In genomic region chr2:239425496-239426098, GRCh38 we compare ENCODE assay signal across 20 cellular contexts.
"Had no signal": no experiment of that assay in that cellular context is flagged by ENCODE, and none has a peak within 500 bp of the region (broad histone marks: within the 10 kb centered on the region; RNA-seq: fewer than 3 reads in every experiment).

No MANE protein-coding gene starts in this region.

- H2AFZ ChIP-seq: hepatocyte had no signal

- H3K79me2 ChIP-seq: hepatocyte had no signal

- H3K4me3 ChIP-seq: ascending aorta, hepatocyte, right lobe of liver, smooth muscle cell, stomach, thoracic aorta, upper lobe of right lung had no signal

- H3K4me1 ChIP-seq: ascending aorta, right lobe of liver, stomach, upper lobe of right lung had no signal

- H3K27ac ChIP-seq: ascending aorta, hepatocyte, right lobe of liver, stomach, thoracic aorta, upper lobe of right lung, WERI-Rb-1 had no signal

- H3K36me3 ChIP-seq: ascending aorta, right lobe of liver, stomach, thoracic aorta, upper lobe of right lung, WERI-Rb-1 had no signal

- H3K9me3 ChIP-seq: ascending aorta, right lobe of liver, stomach, thoracic aorta, upper lobe of right lung had no signal

- H3K9me3 Mint-ChIP-seq: activated naive CD4-positive, alpha-beta T cell treated with anti-CD3 and anti-CD28 coated beads, Interleukin-2, amount 50 U/mL, for 24 hours; central memory CD8-positive, alpha-beta T cell; nephron progenitor cell; stimulated activated memory B cell treated with anti-CD40 and anti-IgM and Interleukin-4, amounts not matched to agents 10 μg/mL and 1 μg/mL and 100 μg/mL, for 72 hours; T-cell had no signal

- DNase-seq: activated CD4-positive, alpha-beta T cell treated with anti-CD3 and anti-CD28 coated beads for 1 hour; activated gamma-delta T cell treated with Interleukin-2 at 50 U/mL for 16 hours; activated T-cell treated with anti-CD3 and anti-CD28 coated beads, Interleukin-2, amount 50 U/mL, for 1 hour; effector CD4-positive, alpha-beta T cell; foreskin melanocyte; left ventricle myocardium superior; nephron progenitor cell; right lobe of liver; stimulated activated CD4-positive, alpha-beta T cell treated with anti-CD3 and anti-CD28 coated beads, Interleukin-15, amount 100 ng/mL, for 24 hours; stomach; upper lobe of right lung; WERI-Rb-1 had no signal

- H3K27ac Mint-ChIP-seq: activated naive CD4-positive, alpha-beta T cell treated with anti-CD3 and anti-CD28 coated beads, Interleukin-2, amount 50 U/mL, for 24 hours; nephron progenitor cell; stimulated activated memory B cell treated with anti-CD40 and anti-IgM and Interleukin-4, amounts not matched to agents 10 μg/mL and 1 μg/mL and 100 μg/mL, for 72 hours; T-cell had no signal

- H3K27me3 ChIP-seq: ascending aorta, hepatocyte, right lobe of liver, upper lobe of right lung had no signal

- H3K4me1 Mint-ChIP-seq: activated naive CD4-positive, alpha-beta T cell treated with anti-CD3 and anti-CD28 coated beads, Interleukin-2, amount 50 U/mL, for 24 hours; central memory CD8-positive, alpha-beta T cell; stimulated activated memory B cell treated with anti-CD40 and anti-IgM and Interleukin-4, amounts not matched to agents 10 μg/mL and 1 μg/mL and 100 μg/mL, for 72 hours; T-cell had no signal

- H3K36me3 Mint-ChIP-seq: activated naive CD4-positive, alpha-beta T cell treated with anti-CD3 and anti-CD28 coated beads, Interleukin-2, amount 50 U/mL, for 24 hours; stimulated activated memory B cell treated with anti-CD40 and anti-IgM and Interleukin-4, amounts not matched to agents 10 μg/mL and 1 μg/mL and 100 μg/mL, for 72 hours; T-cell had no signal

- H3K4me2 ChIP-seq: hepatocyte, smooth muscle cell had no signal

- H3K4me3 Mint-ChIP-seq: activated naive CD4-positive, alpha-beta T cell treated with anti-CD3 and anti-CD28 coated beads, Interleukin-2, amount 50 U/mL, for 24 hours; central memory CD8-positive, alpha-beta T cell; nephron progenitor cell; stimulated activated memory B cell treated with anti-CD40 and anti-IgM and Interleukin-4, amounts not matched to agents 10 μg/mL and 1 μg/mL and 100 μg/mL, for 72 hours; T-cell had no signal

- H3K27me3 Mint-ChIP-seq: activated naive CD4-positive, alpha-beta T cell treated with anti-CD3 and anti-CD28 coated beads, Interleukin-2, amount 50 U/mL, for 24 hours had no signal
